1 cellular context compared by ENCODE assay signal in the genomic region with DNA sequence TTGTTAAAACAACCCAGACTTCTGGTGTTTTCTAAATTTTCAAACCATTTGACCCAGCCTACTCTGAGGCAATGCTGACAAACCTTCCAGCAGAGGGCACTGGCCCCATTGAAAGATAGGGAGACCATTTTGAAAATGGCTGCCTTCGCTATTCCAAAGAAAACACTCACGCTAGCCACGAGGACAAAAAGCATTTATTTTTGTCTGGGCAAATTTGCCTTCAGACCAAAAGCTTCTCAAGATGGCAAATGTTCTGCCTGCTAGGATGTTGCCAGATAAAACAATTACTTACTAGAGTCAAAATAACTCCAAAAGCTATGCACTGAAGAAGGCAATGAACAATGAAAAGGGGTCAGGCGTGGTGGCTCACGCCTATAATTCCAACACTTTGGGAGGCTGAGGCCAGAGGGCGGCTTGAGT.
TF ChIP-seq lines count a peak whose summit lies in the region.

No MANE protein-coding gene starts in this region.

TF ChIP-seq in HEK293T, 16 proteins besides CTCF, POLR2A, EP300 and RAD21 (continued from another document):
- TF ChIP-seq HDGF (IDR thresholded peaks at IDR 0.05; ENCODE audit: borderline replicate concordance) = no peak
- no peak for TF ChIP-seq ZNF384 (IDR thresholded peaks at IDR 0.05)
- no peak for TF ChIP-seq LEF1 (IDR thresholded peaks at IDR 0.05; ENCODE audit: borderline replicate concordance)
TF ChIP-seq in HEK293T: peak in this region for 0.
